Comparison of ENCODE assay signal across 8 cellular contexts in genomic region chr9:132406554-132407122, GRCh38. TPM values are rescaled to one million over a fixed set of nuclear protein-coding genes. Genes with fewer than 3 reads are reported as not detected.
DNase-seq lines count a peak whose midpoint lies in the region; ATAC-seq and TF ChIP-seq lines count a peak whose summit lies in the region.

TTF1 (minus strand) TSS chr9:132406840; CDS start chr9:132402821, 4,019 bp downstream.

- H3K27me3 ChIP-seq in kidney epithelial cell (ENCODE audit: control insufficient read depth, insufficient read depth, low read length), result peaks cover 11% of the 10 kb centered on the region

- TF ChIP-seq POLR2A in GM19193 (IDR thresholded peaks at IDR 0.05; ENCODE audit: extremely low read depth, insufficient read depth, insufficient read length), result peak; percentile 70

- H3K36me3 ChIP-seq in kidney epithelial cell (ENCODE audit: control insufficient read depth, insufficient read depth, low read length), result no peaks in the 10 kb centered on the region

- ATAC-seq in HG03457 (IDR thresholded peaks at IDR 0.05; ENCODE audit: unreplicated experiment), result peak; percentile 39

- H3K4me3 ChIP-seq in AG10803 (ENCODE audit: low read length), result peak within 1 kb of the TSS; percentile 85
- H3K4me3 ChIP-seq in kidney epithelial cell (ENCODE audit: low read depth, low read length), result peak within 1 kb of the TSS; percentile 60

- TF ChIP-seq CTCF in AG10803 (conservative IDR thresholded peaks at IDR 0.05; ENCODE audit: low read length) (no peak), kidney epithelial cell (IDR thresholded peaks at IDR 0.05; ENCODE audit: insufficient read depth, low read length, poor library complexity, severe bottlenecking) (no peak)

- DNase-seq in AG10803 (ENCODE audit: low read depth) (peak; percentile 88), NCI-H510A treated with DMSO at 0.1 percent for 48 hours (lab: John Stamatoyannopoulos, UW) (peak; percentile 78), cerebellum (ENCODE audit: low spot score) (peak; percentile 95), kidney epithelial cell (ENCODE audit: low read depth) (peak; percentile 65)
- peak; percentile 90 for DNase-seq in activated CD4-positive, alpha-beta T cell treated with anti-CD3 and anti-CD28 coated beads for 1 hour
- DNase-seq in stimulated activated CD4-positive, alpha-beta T cell treated with anti-CD3 and anti-CD28 coated beads, Interleukin-15, amount 100 ng/mL, for 24 hours, result peak; percentile 96

RNA-seq across cellular contexts. Expression of gene TTF1, which starts in this region (rescaled TPM):
- total RNA-seq in cerebellum (8.5 TPM), kidney epithelial cell (11.5 and 13.8 TPM in 2 replicates)

Comparison
In these comparisons a context has a peak if more than half of its experiments do, and no peak if none do; other contexts are left out.
1. Peak in every context shown above with its lines: DNase-seq, ATAC-seq and H3K4me3 ChIP-seq.